ENCODE assay signal across 24 cellular contexts in genomic region chr14:40981247-40981646, GRCh38.
"Had no signal": no experiment of that assay in that cellular context is flagged by ENCODE, and none has a peak within 500 bp of the region (broad histone marks: within the 10 kb centered on the region; RNA-seq: fewer than 3 reads in every experiment).

No MANE protein-coding gene starts in this region.

- H3K4me2 ChIP-seq: neural progenitor cell had no signal

- H3K27ac Mint-ChIP-seq: activated naive CD8-positive, alpha-beta T cell treated with anti-CD3 and anti-CD28 coated beads, Interleukin-2, amount 10 ng/mL, durations not matched to agents 7 days and 5 days; activated T-helper 2 cell treated with anti-CD3 and anti-CD28 coated beads, Interferon-gamma antibody, Interleukin-2, Interleukin-4, amounts not matched to agents 10 μg/mL and 5 μg/mL and 100 μg/mL, durations not matched to agents 14 hours and 24 hours and 36 hours; naive thymus-derived CD4-positive, alpha-beta T cell; neural progenitor cell; stimulated activated naive B cell treated with anti-CD40 and anti-IgM and Interleukin-4, amounts not matched to agents 10 μg/mL and 1 μg/mL and 100 μg/mL, for 72 hours; type B pancreatic cell; WTC11 had no signal

- H3K4me3 ChIP-seq: breast epithelium, colonic mucosa, dorsolateral prefrontal cortex, lower lobe of right lung, neural progenitor cell, vagina had no signal

- H3K9me3 ChIP-seq: breast epithelium, lower lobe of right lung, vagina had no signal

- DNase-seq: activated CD4-positive, alpha-beta T cell treated with anti-CD3 and anti-CD28 coated beads, Interleukin-2, amount 50 U/mL, for 4 hours; activated CD8-positive, alpha-beta memory T cell treated with anti-CD3 and anti-CD28 coated beads for 24 hours; activated CD8-positive, alpha-beta memory T cell treated with anti-CD3 and anti-CD28 coated beads, Interleukin-2, amount 50 U/mL, for 4 hours; activated naive CD4-positive, alpha-beta T cell; activated naive CD8-positive, alpha-beta T cell treated with anti-CD3 and anti-CD28 coated beads, Interleukin-2, amount 10 ng/mL, durations not matched to agents 7 days and 5 days; activated T-cell treated with anti-CD3 and anti-CD28 coated beads, Interleukin-2, amount 50 U/mL, for 4 hours; amniotic stem cell; colonic mucosa; dorsolateral prefrontal cortex; lower lobe of right lung; naive thymus-derived CD4-positive, alpha-beta T cell; posterior cingulate gyrus; small intestine; stimulated activated CD4-positive, alpha-beta T cell treated with anti-CD3 and anti-CD28 coated beads, Interleukin-15, amount 100 ng/mL, for 24 hours; stimulated activated CD8-positive, alpha-beta memory T cell treated with anti-CD3 and anti-CD28 coated beads, Interleukin-4, amount 100 ng/mL, for 48 hours; stimulated activated naive B cell treated with anti-CD40 and anti-IgM and Interleukin-4, amounts not matched to agents 10 μg/mL and 1 μg/mL and 100 μg/mL, for 72 hours had no signal

- ATAC-seq: activated T-cell treated with anti-CD3 and anti-CD28 coated beads, Interleukin-2, amount 50 U/mL, for 4 hours; left lobe of liver; lower lobe of right lung; naive thymus-derived CD4-positive, alpha-beta T cell; sciatic nerve; stimulated activated naive B cell treated with anti-CD40 and anti-IgM and Interleukin-4, amounts not matched to agents 10 μg/mL and 1 μg/mL and 100 μg/mL, for 72 hours; WTC11 had no signal

- H2AFZ ChIP-seq: neural progenitor cell had no signal

- H3K9ac ChIP-seq: neural progenitor cell had no signal

- H3K27me3 Mint-ChIP-seq: activated naive CD8-positive, alpha-beta T cell treated with anti-CD3 and anti-CD28 coated beads, Interleukin-2, amount 10 ng/mL, durations not matched to agents 7 days and 5 days; naive thymus-derived CD4-positive, alpha-beta T cell; stimulated activated naive B cell treated with anti-CD40 and anti-IgM and Interleukin-4, amounts not matched to agents 10 μg/mL and 1 μg/mL and 100 μg/mL, for 72 hours; type B pancreatic cell had no signal

- H3K4me3 Mint-ChIP-seq: activated naive CD8-positive, alpha-beta T cell treated with anti-CD3 and anti-CD28 coated beads, Interleukin-2, amount 10 ng/mL, durations not matched to agents 7 days and 5 days; activated T-cell treated with anti-CD3 and anti-CD28 coated beads, Interleukin-2, amount 50 U/mL, for 4 hours; naive thymus-derived CD4-positive, alpha-beta T cell; neural progenitor cell; stimulated activated naive B cell treated with anti-CD40 and anti-IgM and Interleukin-4, amounts not matched to agents 10 μg/mL and 1 μg/mL and 100 μg/mL, for 72 hours; type B pancreatic cell; WTC11 had no signal

- H3K27ac ChIP-seq: breast epithelium, colonic mucosa, dorsolateral prefrontal cortex, lower lobe of right lung, neural progenitor cell, vagina had no signal

- H3K36me3 ChIP-seq: breast epithelium, colonic mucosa, lower lobe of right lung, neural progenitor cell, vagina had no signal

- H3K9me3 Mint-ChIP-seq: neural progenitor cell; stimulated activated naive B cell treated with anti-CD40 and anti-IgM and Interleukin-4, amounts not matched to agents 10 μg/mL and 1 μg/mL and 100 μg/mL, for 72 hours; type B pancreatic cell; WTC11 had no signal

- H3K4me1 Mint-ChIP-seq: activated naive CD8-positive, alpha-beta T cell treated with anti-CD3 and anti-CD28 coated beads, Interleukin-2, amount 10 ng/mL, durations not matched to agents 7 days and 5 days; naive thymus-derived CD4-positive, alpha-beta T cell; neural progenitor cell; stimulated activated naive B cell treated with anti-CD40 and anti-IgM and Interleukin-4, amounts not matched to agents 10 μg/mL and 1 μg/mL and 100 μg/mL, for 72 hours had no signal

- H3K27me3 ChIP-seq: breast epithelium, colonic mucosa, dorsolateral prefrontal cortex, neural progenitor cell, vagina had no signal

- H3K36me3 Mint-ChIP-seq: activated naive CD8-positive, alpha-beta T cell treated with anti-CD3 and anti-CD28 coated beads, Interleukin-2, amount 10 ng/mL, durations not matched to agents 7 days and 5 days; naive thymus-derived CD4-positive, alpha-beta T cell; stimulated activated naive B cell treated with anti-CD40 and anti-IgM and Interleukin-4, amounts not matched to agents 10 μg/mL and 1 μg/mL and 100 μg/mL, for 72 hours; type B pancreatic cell; WTC11 had no signal

- H3K4me1 ChIP-seq: breast epithelium, colonic mucosa, lower lobe of right lung, vagina had no signal
